18 cellular contexts compared by ENCODE assay signal in the genomic region with DNA sequence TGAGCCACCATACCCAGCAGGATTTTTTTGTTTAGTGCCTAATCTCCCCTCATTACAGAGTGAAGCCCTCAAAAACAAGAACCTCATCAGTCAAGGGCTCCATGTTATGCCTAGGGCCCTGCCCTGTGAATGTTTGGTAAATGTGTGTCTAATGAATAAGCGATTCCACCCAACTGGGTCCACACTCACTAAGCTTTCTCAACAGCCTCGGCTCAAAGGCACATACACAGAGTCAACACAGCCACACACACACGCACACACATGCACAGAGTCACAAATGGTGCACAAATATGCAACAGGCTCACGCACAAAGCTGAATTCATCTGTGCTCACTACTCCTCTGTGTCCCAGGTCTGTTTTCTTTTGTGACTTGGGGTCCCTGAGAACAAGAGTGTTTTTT. TPM values are rescaled to one million over a fixed set of nuclear protein-coding genes. Genes with fewer than 3 reads are reported as not detected.
DNase-seq lines count a peak whose midpoint lies in the region; ATAC-seq, FAIRE-seq and TF ChIP-seq lines count a peak whose summit lies in the region.
"Had no signal": no experiment of that assay in that cellular context is flagged by ENCODE, and none has a peak within 500 bp of the region (broad histone marks: within the 10 kb centered on the region; RNA-seq: fewer than 3 reads in every experiment).

No MANE protein-coding gene starts in this region.

- intact Hi-C loops in Caco-2 (cut with micrococcal nuclease; ENCODE audit: unreplicated experiment): no loop called here
- intact Hi-C loops in GM12878 (cut with micrococcal nuclease; ENCODE audit: unreplicated experiment): loop anchor here (5.0 kb wide), 1 partner anchor 192 kb away; no protein-coding TSS in a partner anchor
- intact Hi-C loops in vagina (cut with DNase I): loop anchor here (5.0 to 10.0 kb wide), 2 partner anchors 58 to 161 kb away; a partner anchor contains a TSS

- no TSS peak for BruUV-seq in Caco-2 (replicated peaks; lab: Mats Ljungman, UMichigan)
- BruUV-seq in GM12878 (replicated peaks; lab: Mats Ljungman, UMichigan): no TSS peak

- in situ Hi-C loops in GM12878 (cut with MboI): no loop called here

- no peak for FAIRE-seq in GM12878 (lab: Jason Lieb, UNC)
- FAIRE-seq: D721Med had no signal

- CTCF ChIA-PET in Caco-2 (lab: Charles Lee): interaction anchor here (0.6 kb wide), 1 partner anchor 22 kb away, joined by 6 read pairs; no protein-coding TSS in a partner anchor
- CTCF ChIA-PET in GM12878 (lab: Yijun Ruan, JAX): interaction anchor here (1.2 to 8.2 kb wide), 4 partner anchors 16 to 161 kb away, joined by 6 to 163 read pairs (median 40); no protein-coding TSS in a partner anchor

- H3K4me1 ChIP-seq in Caco-2 (peaks cover 18% of the 10 kb centered on the region), GM12878 (ENCODE audit: control insufficient read depth, insufficient read depth, low read length) (0 out of 2 replicates have a peak, but pooled peaks cover 4% of the 10 kb centered on the region), osteoblast (ENCODE audit: insufficient read depth, low read length) (peaks cover 3% of the 10 kb centered on the region), smooth muscle cell (ENCODE audit: low read depth) (peaks cover 10% of the 10 kb centered on the region), vagina (peaks cover 4% of the 10 kb centered on the region)

- H3K4me1 Mint-ChIP-seq in Caco-2 (ENCODE audit: low read depth, unreplicated experiment): peaks cover 8% of the 10 kb centered on the region
- peaks cover 23% of the 10 kb centered on the region for H3K4me1 Mint-ChIP-seq in stimulated activated naive CD8-positive, alpha-beta T cell treated with anti-CD3 and anti-CD28 coated beads, Interleukin-15, amount 100 ng/mL, for 72 hours

- H3K27ac Mint-ChIP-seq in Caco-2 (ENCODE audit: unreplicated experiment): no peak overlapping the region
- no peak overlapping the region for H3K27ac Mint-ChIP-seq in stimulated activated naive CD8-positive, alpha-beta T cell treated with anti-CD3 and anti-CD28 coated beads, Interleukin-15, amount 100 ng/mL, for 72 hours
- H3K27ac Mint-ChIP-seq: H9 had no signal

- no peaks in the 10 kb centered on the region for H3K36me3 ChIP-seq in Caco-2 (ENCODE audit: control insufficient read depth, insufficient read depth, low read length)
- H3K36me3 ChIP-seq in GM12878 (ENCODE audit: control insufficient read depth in 2 of 2, insufficient read depth in 2 of 2, low read length in 1 of 2): no peaks in the 10 kb centered on the region
- H3K36me3 ChIP-seq in osteoblast (ENCODE audit: insufficient read depth, low read length): no peaks in the 10 kb centered on the region
- no peaks in the 10 kb centered on the region for H3K36me3 ChIP-seq in smooth muscle cell (ENCODE audit: low read depth)
- H3K36me3 ChIP-seq in vagina: no peaks in the 10 kb centered on the region

- H3K4me2 ChIP-seq in GM12878 (ENCODE audit: control insufficient read depth, insufficient read depth): no peak overlapping the region
- H3K4me2 ChIP-seq in osteoblast (ENCODE audit: insufficient read depth, low read length): no peak overlapping the region
- H3K4me2 ChIP-seq in smooth muscle cell: no peak overlapping the region

- H3K36me3 Mint-ChIP-seq in Caco-2 (ENCODE audit: insufficient read depth, unreplicated experiment): no peaks in the 10 kb centered on the region

- SMC1A ChIA-PET in GM12878 (lab: Charles Lee; ENCODE audit: uncharacterized antibody, unreplicated experiment): interaction anchor here (3.3 kb wide), 1 partner anchor 60 kb away, joined by 37 read pairs; no protein-coding TSS in a partner anchor

- H4K20me1 ChIP-seq in GM12878 (ENCODE audit: control insufficient read depth, insufficient read depth) (no peaks in the 10 kb centered on the region), osteoblast (ENCODE audit: insufficient read depth, low read length) (no peaks in the 10 kb centered on the region), smooth muscle cell (ENCODE audit: low read depth) (no peaks in the 10 kb centered on the region)

- H3K9me3 Mint-ChIP-seq in Caco-2 (ENCODE audit: unreplicated experiment): no peaks in the 10 kb centered on the region
- no peaks in the 10 kb centered on the region for H3K9me3 Mint-ChIP-seq in stimulated activated naive CD8-positive, alpha-beta T cell treated with anti-CD3 and anti-CD28 coated beads, Interleukin-15, amount 100 ng/mL, for 72 hours
- H3K9me3 Mint-ChIP-seq: H9 had no signal

- TF ChIP-seq POLR2A in GM12878 (IDR thresholded peaks at IDR 0.05; ENCODE audit: low read depth, low read length) (no peak), vagina (IDR thresholded peaks at IDR 0.05) (no peak)

- RAD21 ChIA-PET in GM12878 (lab: Charles Lee; ENCODE audit: unreplicated experiment): interaction anchor here (3.7 to 3.8 kb wide), 2 partner anchors 59 to 158 kb away, joined by 34 to 65 read pairs; no protein-coding TSS in a partner anchor

- 49% methylated on average over 4 of the region's 4 CpGs for WGBS in GM12878 (ENCODE audit: insufficient coverage, insufficient replicate concordance, low lambda C conversion rate, missing lambda C conversion rate)
- 96% methylated on average over 4 of the region's 4 CpGs for WGBS in smooth muscle cell (ENCODE audit: low lambda C conversion rate)

- TF ChIP-seq CTCF in Caco-2 (IDR thresholded peaks at IDR 0.05; ENCODE audit: insufficient read depth in 1 of 2, low read depth in 1 of 2, low read length in 1 of 2, severe bottlenecking in 1 of 2, unreplicated experiment in 1 of 2) (no peak), GM12878 (IDR thresholded peaks at IDR 0.05 in 2 of 3, conservative IDR thresholded peaks at IDR 0.05 in 1 of 3; ENCODE audit: control insufficient read depth in 2 of 3, extremely low read depth in 1 of 3, insufficient read depth in 1 of 3, low read depth in 3 of 3, low read length in 3 of 3) (no peak), osteoblast (IDR thresholded peaks at IDR 0.05; ENCODE audit: extremely low read depth, low read depth, low read length) (no peak), smooth muscle cell (IDR thresholded peaks at IDR 0.05; ENCODE audit: borderline replicate concordance, insufficient read depth, poor library complexity, severe bottlenecking) (no peak), vagina (IDR thresholded peaks at IDR 0.05) (no peak)

- DNase-seq in Caco-2 (peak; percentile 19 to 51), GM12878 (ENCODE audit: low read depth, low spot score) (no peak), kidney tubule cell (ENCODE audit: low spot score) (peak; percentile 51), osteoblast (ENCODE audit: insufficient read length, low spot score, missing footprints) (peak; percentile 31), smooth muscle cell (lab: John Stamatoyannopoulos, UW; ENCODE audit: unreplicated experiment) (no peak), vagina (ENCODE audit: extremely low spot score in 2 of 2) (no peak)
- DNase-seq in stimulated activated naive CD8-positive, alpha-beta T cell treated with anti-CD3 and anti-CD28 coated beads, Interleukin-15, amount 100 ng/mL, for 72 hours: no peak
- DNase-seq: DMS79 treated with DMSO at 0.1 percent for 48 hours, H9, KG1, NCI-H1092 treated with DMSO at 0.1 percent for 48 hours, NCI-H2029 treated with DMSO at 0.1 percent for 48 hours, NCI-H226, NCI-H510A treated with DMSO at 0.1 percent for 48 hours, NCI-H748 treated with DMSO at 0.1 percent for 48 hours had no signal

- no peaks in the 10 kb centered on the region for H3K27me3 ChIP-seq in Caco-2 (replicated peaks; ENCODE audit: control insufficient read depth, insufficient read depth, low read length)
- no peaks in the 10 kb centered on the region for H3K27me3 ChIP-seq in GM12878 (replicated peaks in 1 of 2; ENCODE audit: control insufficient read depth in 2 of 2, insufficient read depth in 2 of 2, low read length in 1 of 2)
- no peaks in the 10 kb centered on the region for H3K27me3 ChIP-seq in osteoblast (ENCODE audit: insufficient read depth, low read length)
- H3K27me3 ChIP-seq in smooth muscle cell (ENCODE audit: low read depth): no peaks in the 10 kb centered on the region
- H3K27me3 ChIP-seq in vagina: no peaks in the 10 kb centered on the region

- no peak for TF ChIP-seq RAD21 in GM12878 (IDR thresholded peaks at IDR 0.05; ENCODE audit: insufficient read depth, low read depth, low read length)

- H2AFZ ChIP-seq in GM12878 (ENCODE audit: control insufficient read depth, low read depth, low read length) (no peak overlapping the region), osteoblast (ENCODE audit: low read length) (no peak overlapping the region), smooth muscle cell (ENCODE audit: low read depth) (no peak overlapping the region)

- no peaks in the 10 kb centered on the region for H3F3A ChIP-seq in smooth muscle cell (ENCODE audit: low read depth)

- H3K9me3 ChIP-seq in Caco-2: no peaks in the 10 kb centered on the region
- H3K9me3 ChIP-seq in GM12878 (replicated peaks; ENCODE audit: control insufficient read depth, insufficient read depth, low read length): no peaks in the 10 kb centered on the region
- no peaks in the 10 kb centered on the region for H3K9me3 ChIP-seq in osteoblast (ENCODE audit: low read depth, low read length)
- no peaks in the 10 kb centered on the region for H3K9me3 ChIP-seq in smooth muscle cell (replicated peaks; ENCODE audit: low read depth)
- no peaks in the 10 kb centered on the region for H3K9me3 ChIP-seq in vagina

- H3K4me3 ChIP-seq in Caco-2 (ENCODE audit: low read depth, low read length): no peak overlapping the region
- no peak overlapping the region for H3K4me3 ChIP-seq in GM12878
- no peak overlapping the region for H3K4me3 ChIP-seq in osteoblast (ENCODE audit: insufficient read depth, low read length)
- H3K4me3 ChIP-seq in smooth muscle cell: no peak overlapping the region
- H3K4me3 ChIP-seq in vagina: no peak overlapping the region

- H3K4me3 Mint-ChIP-seq in Caco-2 (ENCODE audit: unreplicated experiment): no peak overlapping the region
- H3K4me3 Mint-ChIP-seq in stimulated activated naive CD8-positive, alpha-beta T cell treated with anti-CD3 and anti-CD28 coated beads, Interleukin-15, amount 100 ng/mL, for 72 hours: no peak overlapping the region
- H3K4me3 Mint-ChIP-seq: H9 had no signal

- no peak for TF ChIP-seq EP300 in GM12878 (IDR thresholded peaks at IDR 0.05; ENCODE audit: borderline replicate concordance in 1 of 2, control insufficient read depth in 1 of 2, low read depth in 2 of 2, low read length in 2 of 2)

- H3K79me2 ChIP-seq in GM12878 (ENCODE audit: control insufficient read depth, insufficient read depth, low read length) (no peaks in the 10 kb centered on the region), osteoblast (ENCODE audit: insufficient read depth, low read length) (no peaks in the 10 kb centered on the region), smooth muscle cell (ENCODE audit: low read depth) (no peaks in the 10 kb centered on the region)

- POLR2A ChIA-PET in Caco-2 (lab: Charles Lee): no interaction called here
- POLR2A ChIA-PET in GM12878 (lab: Charles Lee): interaction anchor here (1.0 kb wide), 1 partner anchor 25 kb away, joined by 3 read pairs; no protein-coding TSS in a partner anchor

- H3K27ac ChIP-seq in GM12878 (ENCODE audit: control insufficient read depth, insufficient read depth) (no peak overlapping the region), osteoblast (ENCODE audit: low read depth, low read length) (no peak overlapping the region), smooth muscle cell (ENCODE audit: low read depth) (no peak overlapping the region), vagina (no peak overlapping the region)
- H3K27ac ChIP-seq: C4-2B had no signal

- H3K27me3 Mint-ChIP-seq in Caco-2 (ENCODE audit: insufficient read depth, unreplicated experiment): no peaks in the 10 kb centered on the region
- peaks cover 9% of the 10 kb centered on the region for H3K27me3 Mint-ChIP-seq in stimulated activated naive CD8-positive, alpha-beta T cell treated with anti-CD3 and anti-CD28 coated beads, Interleukin-15, amount 100 ng/mL, for 72 hours

- ATAC-seq in GM12878 (no peak), HG03045 (IDR thresholded peaks at IDR 0.05; ENCODE audit: unreplicated experiment) (no peak)
- no peak for ATAC-seq in stimulated activated naive CD8-positive, alpha-beta T cell treated with anti-CD3 and anti-CD28 coated beads, Interleukin-15, amount 100 ng/mL, for 72 hours

- H3K9ac ChIP-seq in GM12878 (ENCODE audit: control insufficient read depth, insufficient read depth, low read length) (no peak overlapping the region), smooth muscle cell (ENCODE audit: low read depth) (no peak overlapping the region)

RNA-seq across cellular contexts. Expression of a gene that starts 11.7 kb away (rescaled TPM):
- total RNA-seq in Caco-2 (2022) (0.20 TPM in 1 of 2 replicates, not detected in the other), GM12878 (2014; rRNA removed) (0.27 TPM in 1 of 2 replicates, not detected in the other), GM12878 (2014; rRNA removed; fragmentation: Illumina TruSeq; extraction: Trizol) (0.04 TPM in 1 of 2 replicates, not detected in the other), GM12878 (2021) (not detected in 2 replicates), osteoblast (129 and 139 TPM in 2 replicates), smooth muscle cell (4.4 and 6.2 TPM in 2 replicates), vagina (13.0 TPM)
- total RNA-seq in GM12878 (2013; cell fraction: nucleolus; rRNA removed): 1.8 TPM in 1 of 2 replicates, not detected in the other
- not detected for polyA plus RNA-seq in GM12878 (2011; ENCODE audit: low read depth)
- polyA plus RNA-seq in GM12878 (2011; rRNA removed) (0.05 TPM in 1 of 2 replicates, not detected in the other), GM12878 (2014; fragmentation: Illumina TruSeq; extraction: Trizol) (0.05 TPM in 1 of 2 replicates, not detected in the other), GM12878 (2014; fragmentation: Nextera tagmentation; extraction: Ambion mirVana) (not detected), GM12878 (2014; rRNA removed) (not detected in 2 replicates), GM12878 (2016; fragmentation: Nextera tagmentation; extraction: Ambion mirVana) (under 1 TPM in 1 of 2 experiments, not detected in 1; 0.12 TPM), smooth muscle cell (4.6 and 4.9 TPM in 2 replicates)
- polyA plus RNA-seq in GM12878 (2011; cell fraction: cytosol; rRNA removed): not detected in 2 replicates
- polyA plus RNA-seq in GM12878 (2011; cell fraction: nucleus; rRNA removed): not detected in 2 replicates
- polyA plus RNA-seq in GM12878 (2012): not detected in 2 replicates
- polyA minus RNA-seq in GM12878 (2011; rRNA and poly(A)+ RNA removed): not detected in 2 replicates
- polyA minus RNA-seq in GM12878 (2011; cell fraction: cytosol; rRNA and poly(A)+ RNA removed): not detected in 2 replicates
- polyA minus RNA-seq in GM12878 (2011; cell fraction: nucleus; rRNA and poly(A)+ RNA removed): not detected in 2 replicates

Comparison
In these comparisons a context has a peak if more than half of its experiments do, and no peak if none do; other contexts are left out.
1. DNase-seq: peak in Caco-2 (2 of 2), kidney tubule cell (single experiment) and osteoblast (single experiment); none in GM12878 (single experiment), stimulated activated naive CD8-positive, alpha-beta T cell treated with anti-CD3 and anti-CD28 coated beads, Interleukin-15, amount 100 ng/mL, for 72 hours (0 of 2), smooth muscle cell (single experiment) and vagina (0 of 2).